19 cellular contexts compared by ENCODE assay signal in genomic region chr13:77827350-77827749, GRCh38.
"Had no signal": no experiment of that assay in that cellular context is flagged by ENCODE, and none has a peak within 500 bp of the region (broad histone marks: within the 10 kb centered on the region; RNA-seq: fewer than 3 reads in every experiment).

No MANE protein-coding gene starts in this region.

- H3K27ac ChIP-seq: coronary artery, gastroesophageal sphincter, ovary, right lobe of liver, spleen, transverse colon had no signal

- H3K9me3 ChIP-seq: gastroesophageal sphincter, right lobe of liver, spleen, transverse colon had no signal

- H3K9me3 Mint-ChIP-seq: endodermal cell; stimulated activated memory B cell treated with anti-CD40 and anti-IgM and Interleukin-4, amounts not matched to agents 10 μg/mL and 1 μg/mL and 100 μg/mL, for 72 hours; stimulated activated naive CD8-positive, alpha-beta T cell treated with anti-CD3 and anti-CD28 coated beads, Interleukin-15, Interleukin-2, amounts not matched to agents 100 ng/mL and 50 ng/mL, for 24 hours had no signal

- H3K27me3 Mint-ChIP-seq: progenitor cell of endocrine pancreas; stimulated activated naive CD8-positive, alpha-beta T cell treated with anti-CD3 and anti-CD28 coated beads, Interleukin-15, Interleukin-2, amounts not matched to agents 100 ng/mL and 50 ng/mL, for 24 hours had no signal

- H3K4me3 Mint-ChIP-seq: endodermal cell; immature natural killer cell; naive thymus-derived CD4-positive, alpha-beta T cell; stimulated activated memory B cell treated with anti-CD40 and anti-IgM and Interleukin-4, amounts not matched to agents 10 μg/mL and 1 μg/mL and 100 μg/mL, for 72 hours; stimulated activated naive CD8-positive, alpha-beta T cell treated with anti-CD3 and anti-CD28 coated beads, Interleukin-15, Interleukin-2, amounts not matched to agents 100 ng/mL and 50 ng/mL, for 24 hours had no signal

- DNase-seq: central memory CD4-positive, alpha-beta T cell; effector CD4-positive, alpha-beta T cell; endodermal cell; foreskin fibroblast; immature natural killer cell; mammary epithelial cell; naive thymus-derived CD4-positive, alpha-beta T cell; ovary; right lobe of liver; spleen; stimulated activated CD4-positive, alpha-beta T cell treated with anti-CD3 and anti-CD28 coated beads, Interleukin-15, amount 100 ng/mL, for 24 hours; stimulated activated CD4-positive, alpha-beta T cell treated with anti-CD3 and anti-CD28 coated beads, Interleukin-1b, Interleukin-23, amount 100 ng/mL, for 48 hours; stimulated activated CD4-positive, alpha-beta T cell treated with anti-CD3 and anti-CD28 coated beads, Interleukin-4, amount 100 ng/mL, for 24 hours; transverse colon had no signal

- H3K4me1 ChIP-seq: gastroesophageal sphincter, right lobe of liver, transverse colon had no signal

- H3K36me3 Mint-ChIP-seq: immature natural killer cell; naive thymus-derived CD4-positive, alpha-beta T cell; stimulated activated memory B cell treated with anti-CD40 and anti-IgM and Interleukin-4, amounts not matched to agents 10 μg/mL and 1 μg/mL and 100 μg/mL, for 72 hours had no signal

- H3K27me3 ChIP-seq: gastroesophageal sphincter, ovary, right lobe of liver, spleen, transverse colon had no signal

- H3K4me1 Mint-ChIP-seq: endodermal cell; immature natural killer cell; stimulated activated memory B cell treated with anti-CD40 and anti-IgM and Interleukin-4, amounts not matched to agents 10 μg/mL and 1 μg/mL and 100 μg/mL, for 72 hours had no signal

- H3K27ac Mint-ChIP-seq: endodermal cell; immature natural killer cell; progenitor cell of endocrine pancreas; stimulated activated memory B cell treated with anti-CD40 and anti-IgM and Interleukin-4, amounts not matched to agents 10 μg/mL and 1 μg/mL and 100 μg/mL, for 72 hours; stimulated activated naive CD8-positive, alpha-beta T cell treated with anti-CD3 and anti-CD28 coated beads, Interleukin-15, Interleukin-2, amounts not matched to agents 100 ng/mL and 50 ng/mL, for 24 hours had no signal

- H3K36me3 ChIP-seq: gastroesophageal sphincter, ovary, right lobe of liver, spleen, transverse colon had no signal

- H3K4me3 ChIP-seq: coronary artery, gastroesophageal sphincter, ovary, right lobe of liver, spleen, transverse colon had no signal

- ATAC-seq: gastroesophageal sphincter; naive thymus-derived CD4-positive, alpha-beta T cell; right lobe of liver; stimulated activated memory B cell treated with anti-CD40 and anti-IgM and Interleukin-4, amounts not matched to agents 10 μg/mL and 1 μg/mL and 100 μg/mL, for 72 hours had no signal
